ENCODE assay signal across 22 cellular contexts in the genomic region with DNA sequence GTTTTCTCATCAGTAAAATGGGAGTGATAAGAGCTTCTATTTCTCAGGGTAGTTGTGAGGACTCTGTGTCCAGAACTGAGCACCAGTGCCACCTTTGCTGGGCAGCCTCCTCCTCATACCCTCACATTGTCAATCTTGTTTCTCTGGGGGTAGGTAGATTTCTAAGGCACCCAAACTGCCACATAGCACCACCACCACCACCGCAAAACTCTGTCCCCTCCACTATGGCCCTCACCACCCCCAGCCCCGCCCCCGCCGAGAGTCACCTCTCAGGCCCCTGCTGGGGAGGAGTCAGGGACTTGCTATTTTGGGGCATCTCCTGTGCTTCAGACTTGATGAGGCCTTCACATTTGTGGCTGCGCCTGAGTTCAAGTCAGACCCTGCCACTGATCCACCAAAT.
"Had no signal": no experiment of that assay in that cellular context is flagged by ENCODE, and none has a peak within 500 bp of the region (broad histone marks: within the 10 kb centered on the region; RNA-seq: fewer than 3 reads in every experiment).

No MANE protein-coding gene starts in this region.

- H3K4me1 ChIP-seq: esophagus squamous epithelium, gastroesophageal sphincter, parathyroid adenoma, prostate gland had no signal

- ATAC-seq: effector memory CD8-positive, alpha-beta T cell; gastroesophageal sphincter; left lobe of liver had no signal

- H3K36me3 Mint-ChIP-seq: naive B cell, type B pancreatic cell had no signal

- H3K27ac ChIP-seq: esophagus squamous epithelium, gastroesophageal sphincter, parathyroid adenoma, prostate gland had no signal

- H3K4me3 ChIP-seq: esophagus squamous epithelium, gastroesophageal sphincter, lung, prostate gland had no signal

- H3K27ac Mint-ChIP-seq: dendritic cell treated with granulocyte-macrophage colony-stimulating factor and Interleukin-4, amounts not matched to agents 40 ng/mL and 50 ng/mL, for 4 days; effector memory CD8-positive, alpha-beta T cell; naive B cell; nephron; type B pancreatic cell had no signal

- H3K9me3 Mint-ChIP-seq: dendritic cell treated with granulocyte-macrophage colony-stimulating factor and Interleukin-4, amounts not matched to agents 40 ng/mL and 50 ng/mL, for 4 days; effector memory CD8-positive, alpha-beta T cell; naive B cell; nephron; type B pancreatic cell had no signal

- H3K4me3 Mint-ChIP-seq: dendritic cell treated with granulocyte-macrophage colony-stimulating factor and Interleukin-4, amounts not matched to agents 40 ng/mL and 50 ng/mL, for 4 days; effector memory CD8-positive, alpha-beta T cell; naive B cell; nephron; type B pancreatic cell had no signal

- H3K36me3 ChIP-seq: esophagus squamous epithelium, gastroesophageal sphincter, prostate gland had no signal

- H3K4me1 Mint-ChIP-seq: naive B cell, nephron had no signal

- DNase-seq: effector memory CD8-positive, alpha-beta T cell; esophagus squamous epithelium; foreskin fibroblast; glutamatergic neuron; islet precursor cell; mesenchymal stem cell; midbrain; naive B cell; occipital lobe; retina; small intestine; stimulated activated CD4-positive, alpha-beta T cell treated with anti-CD3 and anti-CD28 coated beads, Interleukin-2, amount 100 ng/mL, for 48 hours; stimulated activated naive CD4-positive, alpha-beta T cell treated with Interleukin-2 at 50 U/mL for 16 hours had no signal

- H3K9me3 ChIP-seq: esophagus squamous epithelium, gastroesophageal sphincter, prostate gland had no signal

- FAIRE-seq: small intestine, urothelium cell line had no signal
